In genomic region chr12:122064034-122064777, GRCh38 we compare ENCODE assay signal across 1 cellular context.
TF ChIP-seq lines count a peak whose summit lies in the region.

No MANE protein-coding gene starts in this region.

TF ChIP-seq in WTC11, 78 proteins besides CTCF, POLR2A, EP300 and RAD21 (continued from another document and continues in another):
- peak; percentile 87 for TF ChIP-seq NFYB (CRISPR knock-in tag; conservative IDR thresholded peaks at IDR 0.05; ENCODE audit: low read depth)
- 0 out of 2 replicates have a peak, but pooled peaks have one; percentile 51 for TF ChIP-seq ZBTB43 (CRISPR knock-in tag; IDR thresholded peaks at IDR 0.05)
- no peak for TF ChIP-seq FOXK1 (CRISPR knock-in tag; IDR thresholded peaks at IDR 0.05)
- no peak for TF ChIP-seq JUN (CRISPR knock-in tag; IDR thresholded peaks at IDR 0.05)
- TF ChIP-seq TP53 (CRISPR knock-in tag; IDR thresholded peaks at IDR 0.05): no peak
- TF ChIP-seq STAT6 (CRISPR knock-in tag; conservative IDR thresholded peaks at IDR 0.05; ENCODE audit: low read depth): no peak
- peak; percentile 55; the same call in 1 of the 2 replicates for TF ChIP-seq SP1 (CRISPR knock-in tag; conservative IDR thresholded peaks at IDR 0.05)
- no peak for TF ChIP-seq NR1H2 (CRISPR knock-in tag; IDR thresholded peaks at IDR 0.05)
- TF ChIP-seq ZNF396 (CRISPR knock-in tag; IDR thresholded peaks at IDR 0.05; ENCODE audit: borderline replicate concordance): no peak
- no peak for TF ChIP-seq OVOL2 (CRISPR knock-in tag; IDR thresholded peaks at IDR 0.05; ENCODE audit: borderline replicate concordance)
- no peak for TF ChIP-seq ATF1 (CRISPR knock-in tag; IDR thresholded peaks at IDR 0.05)
- no peak for TF ChIP-seq KAT7 (CRISPR knock-in tag; IDR thresholded peaks at IDR 0.05; ENCODE audit: borderline replicate concordance)
- no peak for TF ChIP-seq FOXJ3 (CRISPR knock-in tag; IDR thresholded peaks at IDR 0.05; ENCODE audit: borderline replicate concordance)
- no peak for TF ChIP-seq ZNF121 (CRISPR knock-in tag; IDR thresholded peaks at IDR 0.05)
- TF ChIP-seq EMX1 (CRISPR knock-in tag; IDR thresholded peaks at IDR 0.05): 0 out of 2 replicates have a peak, but pooled peaks have one; percentile 29
- TF ChIP-seq TEAD1 (CRISPR knock-in tag; IDR thresholded peaks at IDR 0.05): peak; percentile 71; the same call in 1 of the 2 replicates
- TF ChIP-seq AR (CRISPR knock-in tag; IDR thresholded peaks at IDR 0.05): no peak
- no peak for TF ChIP-seq MYBL2 (CRISPR knock-in tag; IDR thresholded peaks at IDR 0.05)
- TF ChIP-seq GTF2I (CRISPR knock-in tag; conservative IDR thresholded peaks at IDR 0.05): no peak
- peak; percentile 19; the same call in 1 of the 2 replicates for TF ChIP-seq ETV6 (CRISPR knock-in tag; IDR thresholded peaks at IDR 0.05)
- no peak for TF ChIP-seq RELA (CRISPR knock-in tag; IDR thresholded peaks at IDR 0.05; ENCODE audit: borderline replicate concordance)
- TF ChIP-seq, protein P1, sequence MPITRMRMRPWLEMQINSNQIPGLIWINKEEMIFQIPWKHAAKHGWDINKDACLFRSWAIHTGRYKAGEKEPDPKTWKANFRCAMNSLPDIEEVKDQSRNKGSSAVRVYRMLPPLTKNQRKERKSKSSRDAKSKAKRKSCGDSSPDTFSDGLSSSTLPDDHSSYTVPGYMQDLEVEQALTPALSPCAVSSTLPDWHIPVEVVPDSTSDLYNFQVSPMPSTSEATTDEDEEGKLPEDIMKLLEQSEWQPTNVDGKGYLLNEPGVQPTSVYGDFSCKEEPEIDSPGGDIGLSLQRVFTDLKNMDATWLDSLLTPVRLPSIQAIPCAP (CRISPR knock-in tag; IDR thresholded peaks at IDR 0.05): no peak
- no peak for TF ChIP-seq ZNF138 (CRISPR knock-in tag; conservative IDR thresholded peaks at IDR 0.05)
- TF ChIP-seq ZNF425 (CRISPR knock-in tag; conservative IDR thresholded peaks at IDR 0.05): no peak
- TF ChIP-seq PREB (CRISPR knock-in tag; IDR thresholded peaks at IDR 0.05; ENCODE audit: borderline replicate concordance): no peak
- TF ChIP-seq NR3C1 (CRISPR knock-in tag; conservative IDR thresholded peaks at IDR 0.05; ENCODE audit: low read depth): no peak
- TF ChIP-seq, protein P2, sequence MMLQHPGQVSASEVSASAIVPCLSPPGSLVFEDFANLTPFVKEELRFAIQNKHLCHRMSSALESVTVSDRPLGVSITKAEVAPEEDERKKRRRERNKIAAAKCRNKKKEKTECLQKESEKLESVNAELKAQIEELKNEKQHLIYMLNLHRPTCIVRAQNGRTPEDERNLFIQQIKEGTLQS (CRISPR knock-in tag; conservative IDR thresholded peaks at IDR 0.05): no peak
- no peak for TF ChIP-seq TEAD4 (CRISPR knock-in tag; IDR thresholded peaks at IDR 0.05)
- TF ChIP-seq E2F1 (CRISPR knock-in tag; IDR thresholded peaks at IDR 0.05): no peak
- TF ChIP-seq CBFB (CRISPR knock-in tag; IDR thresholded peaks at IDR 0.05; ENCODE audit: low read depth): no peak
- TF ChIP-seq, protein P3, sequence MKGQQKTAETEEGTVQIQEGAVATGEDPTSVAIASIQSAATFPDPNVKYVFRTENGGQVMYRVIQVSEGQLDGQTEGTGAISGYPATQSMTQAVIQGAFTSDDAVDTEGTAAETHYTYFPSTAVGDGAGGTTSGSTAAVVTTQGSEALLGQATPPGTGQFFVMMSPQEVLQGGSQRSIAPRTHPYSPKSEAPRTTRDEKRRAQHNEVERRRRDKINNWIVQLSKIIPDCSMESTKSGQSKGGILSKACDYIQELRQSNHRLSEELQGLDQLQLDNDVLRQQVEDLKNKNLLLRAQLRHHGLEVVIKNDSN (CRISPR knock-in tag; IDR thresholded peaks at IDR 0.05): peak; percentile 97
- no peak for TF ChIP-seq ZNF423 (CRISPR knock-in tag; IDR thresholded peaks at IDR 0.05)
- no peak for TF ChIP-seq ESRRA (CRISPR knock-in tag; IDR thresholded peaks at IDR 0.05; ENCODE audit: borderline replicate concordance)
- TF ChIP-seq RORB (CRISPR knock-in tag; IDR thresholded peaks at IDR 0.05): no peak
- TF ChIP-seq, protein P4, sequence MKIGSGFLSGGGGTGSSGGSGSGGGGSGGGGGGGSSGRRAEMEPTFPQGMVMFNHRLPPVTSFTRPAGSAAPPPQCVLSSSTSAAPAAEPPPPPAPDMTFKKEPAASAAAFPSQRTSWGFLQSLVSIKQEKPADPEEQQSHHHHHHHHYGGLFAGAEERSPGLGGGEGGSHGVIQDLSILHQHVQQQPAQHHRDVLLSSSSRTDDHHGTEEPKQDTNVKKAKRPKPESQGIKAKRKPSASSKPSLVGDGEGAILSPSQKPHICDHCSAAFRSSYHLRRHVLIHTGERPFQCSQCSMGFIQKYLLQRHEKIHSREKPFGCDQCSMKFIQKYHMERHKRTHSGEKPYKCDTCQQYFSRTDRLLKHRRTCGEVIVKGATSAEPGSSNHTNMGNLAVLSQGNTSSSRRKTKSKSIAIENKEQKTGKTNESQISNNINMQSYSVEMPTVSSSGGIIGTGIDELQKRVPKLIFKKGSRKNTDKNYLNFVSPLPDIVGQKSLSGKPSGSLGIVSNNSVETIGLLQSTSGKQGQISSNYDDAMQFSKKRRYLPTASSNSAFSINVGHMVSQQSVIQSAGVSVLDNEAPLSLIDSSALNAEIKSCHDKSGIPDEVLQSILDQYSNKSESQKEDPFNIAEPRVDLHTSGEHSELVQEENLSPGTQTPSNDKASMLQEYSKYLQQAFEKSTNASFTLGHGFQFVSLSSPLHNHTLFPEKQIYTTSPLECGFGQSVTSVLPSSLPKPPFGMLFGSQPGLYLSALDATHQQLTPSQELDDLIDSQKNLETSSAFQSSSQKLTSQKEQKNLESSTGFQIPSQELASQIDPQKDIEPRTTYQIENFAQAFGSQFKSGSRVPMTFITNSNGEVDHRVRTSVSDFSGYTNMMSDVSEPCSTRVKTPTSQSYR (CRISPR knock-in tag; IDR thresholded peaks at IDR 0.05): no peak
- TF ChIP-seq SOX15 (CRISPR knock-in tag; IDR thresholded peaks at IDR 0.05): no peak
- TF ChIP-seq, protein P5, sequence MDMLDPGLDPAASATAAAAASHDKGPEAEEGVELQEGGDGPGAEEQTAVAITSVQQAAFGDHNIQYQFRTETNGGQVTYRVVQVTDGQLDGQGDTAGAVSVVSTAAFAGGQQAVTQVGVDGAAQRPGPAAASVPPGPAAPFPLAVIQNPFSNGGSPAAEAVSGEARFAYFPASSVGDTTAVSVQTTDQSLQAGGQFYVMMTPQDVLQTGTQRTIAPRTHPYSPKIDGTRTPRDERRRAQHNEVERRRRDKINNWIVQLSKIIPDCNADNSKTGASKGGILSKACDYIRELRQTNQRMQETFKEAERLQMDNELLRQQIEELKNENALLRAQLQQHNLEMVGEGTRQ (CRISPR knock-in tag; IDR thresholded peaks at IDR 0.05): peak; percentile 97
- TF ChIP-seq PRDM15 (CRISPR knock-in tag; IDR thresholded peaks at IDR 0.05): no peak
- TF ChIP-seq CREM (CRISPR knock-in tag; IDR thresholded peaks at IDR 0.05): no peak
